Comparison of ENCODE assay signal across 16 cellular contexts in genomic region chr1:51843948-51844347, GRCh38. TPM values are rescaled to one million over a fixed set of nuclear protein-coding genes. Genes with fewer than 3 reads are reported as not detected.
DNase-seq lines count a peak whose midpoint lies in the region; ATAC-seq, FAIRE-seq and TF ChIP-seq lines count a peak whose summit lies in the region.
"Had no signal": no experiment of that assay in that cellular context is flagged by ENCODE, and none has a peak within 500 bp of the region (broad histone marks: within the 10 kb centered on the region; RNA-seq: fewer than 3 reads in every experiment).

No MANE protein-coding gene starts in this region.

- CTCF ChIA-PET in GM12878 (lab: Yijun Ruan, JAX) (no interaction called here), HEK293T (lab: Yijun Ruan, JAX) (no interaction called here)

- no peak overlapping the region for H3K4me3 Mint-ChIP-seq in activated T-cell treated with anti-CD3 and anti-CD28 coated beads, Interleukin-2, amount 50 U/mL, for 24 hours
- H3K4me3 Mint-ChIP-seq: stimulated activated naive B cell treated with anti-CD40 and anti-IgM and Interleukin-4, amounts not matched to agents 10 μg/mL and 1 μg/mL and 100 μg/mL, for 72 hours had no signal

- peaks cover 39% of the 10 kb centered on the region for H3K4me1 Mint-ChIP-seq in activated T-cell treated with anti-CD3 and anti-CD28 coated beads, Interleukin-2, amount 50 U/mL, for 24 hours (ENCODE audit: low read depth)

- POLR2A ChIA-PET in GM12878 (lab: Charles Lee): interaction anchor here (0.6 kb wide), 1 partner anchor 193 kb away, joined by 5 read pairs; no protein-coding TSS in a partner anchor
- POLR2A ChIA-PET in HEK293T (lab: Yijun Ruan, JAX): no interaction called here

- H3K9me3 ChIP-seq in GM12878 (replicated peaks; ENCODE audit: control insufficient read depth, insufficient read depth, low read length): no peaks in the 10 kb centered on the region; the same call in 2 of the 3 replicates
- H3K9me3 ChIP-seq: neutrophil, uterus had no signal

- H3K27ac ChIP-seq in GM12878 (ENCODE audit: control insufficient read depth, insufficient read depth): no peak overlapping the region
- H3K27ac ChIP-seq: uterus had no signal

- H3K27me3 Mint-ChIP-seq in activated T-cell treated with anti-CD3 and anti-CD28 coated beads, Interleukin-2, amount 50 U/mL, for 24 hours: no peaks in the 10 kb centered on the region
- H3K27me3 Mint-ChIP-seq: stimulated activated naive B cell treated with anti-CD40 and anti-IgM and Interleukin-4, amounts not matched to agents 10 μg/mL and 1 μg/mL and 100 μg/mL, for 72 hours had no signal

- peaks cover 2% of the 10 kb centered on the region for H3K79me2 ChIP-seq in GM12878 (ENCODE audit: control insufficient read depth, insufficient read depth, low read length)

- no peak overlapping the region for H3K9ac ChIP-seq in GM12878 (ENCODE audit: control insufficient read depth, insufficient read depth, low read length)

- TF ChIP-seq POLR2A in H54 (IDR thresholded peaks at IDR 0.05; ENCODE audit: low read depth, low read length) (no peak), GM12878 (IDR thresholded peaks at IDR 0.05; ENCODE audit: low read depth, low read length) (no peak)

- H3K4me3 ChIP-seq in GM12878: 0 out of 2 replicates have a peak overlapping the region, but pooled peaks have one; percentile 26
- H3K4me3 ChIP-seq: uterus had no signal

- peaks cover 0 to 9% of the 10 kb centered on the region in 2 experiments; a peak in 2 of 4 replicates for H3K36me3 ChIP-seq in GM12878 (ENCODE audit: control insufficient read depth in 2 of 2, insufficient read depth in 2 of 2, low read length in 1 of 2)
- H3K36me3 ChIP-seq: uterus had no signal

- H3K27me3 ChIP-seq in GM12878 (replicated peaks in 1 of 2; ENCODE audit: control insufficient read depth in 2 of 2, insufficient read depth in 2 of 2, low read length in 1 of 2): no peaks in the 10 kb centered on the region
- H3K27me3 ChIP-seq: neutrophil, uterus had no signal

- H4K20me1 ChIP-seq in GM12878 (ENCODE audit: control insufficient read depth, insufficient read depth): no peaks in the 10 kb centered on the region

- FAIRE-seq in H54 (lab: Jason Lieb, UNC) (peak; percentile 20), GM12878 (lab: Jason Lieb, UNC) (no peak)

- in situ Hi-C loops in GM12878 (cut with MboI): no loop called here

- no peak for DNase-seq in activated T-cell treated with anti-CD3 and anti-CD28 coated beads, Interleukin-2, amount 50 U/mL, for 24 hours
- no peak for DNase-seq in activated T-cell treated with anti-CD3 and anti-CD28 coated beads, Interleukin-2, amount 50 U/mL, for 1 hour
- DNase-seq in H54 (ENCODE audit: insufficient read length, low spot score): no peak
- DNase-seq in GM12878 (ENCODE audit: low read depth, low spot score): no peak
- peak; percentile 51 for DNase-seq in stimulated activated CD8-positive, alpha-beta memory T cell treated with anti-CD3 and anti-CD28 coated beads, Interleukin-4, amount 100 ng/mL, for 48 hours
- DNase-seq in epidermal melanocyte (ENCODE audit: insufficient read length, low spot score): no peak
- DNase-seq in HEK293T (ENCODE audit: extremely low spot score): no peak
- no peak for DNase-seq in OCI-M2 (lab: John Stamatoyannopoulos, UW; ENCODE audit: unreplicated experiment)
- DNase-seq: activated gamma-delta T cell treated with Interleukin-2 at 50 U/mL for 16 hours; COR-L47; NCI-H1105 treated with DMSO at 0.1 percent for 48 hours; NK-92 treated with Interleukin-12 subunit alpha and Interleukin-12 subunit beta, amount 100 ng/mL, for 24 hours; right cardiac atrium; stimulated activated naive B cell treated with anti-CD40 and anti-IgM and Interleukin-4, amounts not matched to agents 10 μg/mL and 1 μg/mL and 100 μg/mL, for 72 hours; uterus had no signal

- ATAC-seq in GM12878: peak; percentile 71
- ATAC-seq: right cardiac atrium; stimulated activated naive B cell treated with anti-CD40 and anti-IgM and Interleukin-4, amounts not matched to agents 10 μg/mL and 1 μg/mL and 100 μg/mL, for 72 hours had no signal

- H2AFZ ChIP-seq in GM12878 (ENCODE audit: control insufficient read depth, low read depth, low read length): no peak overlapping the region

- no peak for TF ChIP-seq EP300 in GM12878 (IDR thresholded peaks at IDR 0.05; ENCODE audit: borderline replicate concordance in 1 of 2, control insufficient read depth in 1 of 2, low read depth in 2 of 2, low read length in 2 of 2)

- peak overlapping the region; percentile 72 for H3K27ac Mint-ChIP-seq in activated T-cell treated with anti-CD3 and anti-CD28 coated beads, Interleukin-2, amount 50 U/mL, for 24 hours
- H3K27ac Mint-ChIP-seq: stimulated activated naive B cell treated with anti-CD40 and anti-IgM and Interleukin-4, amounts not matched to agents 10 μg/mL and 1 μg/mL and 100 μg/mL, for 72 hours had no signal

- peaks cover 33% of the 10 kb centered on the region for H3K36me3 Mint-ChIP-seq in activated T-cell treated with anti-CD3 and anti-CD28 coated beads, Interleukin-2, amount 50 U/mL, for 24 hours (ENCODE audit: low read depth)

- no peak overlapping the region for H3K4me2 ChIP-seq in GM12878 (ENCODE audit: control insufficient read depth, insufficient read depth)

- H3K9me3 Mint-ChIP-seq in activated T-cell treated with anti-CD3 and anti-CD28 coated beads, Interleukin-2, amount 50 U/mL, for 24 hours: no peaks in the 10 kb centered on the region
- H3K9me3 Mint-ChIP-seq: stimulated activated naive B cell treated with anti-CD40 and anti-IgM and Interleukin-4, amounts not matched to agents 10 μg/mL and 1 μg/mL and 100 μg/mL, for 72 hours had no signal

- BruUV-seq in GM12878 (replicated peaks; lab: Mats Ljungman, UMichigan): no TSS peak

- intact Hi-C loops in GM12878 (cut with micrococcal nuclease; ENCODE audit: unreplicated experiment): no loop called here

- WGBS in GM12878 (ENCODE audit: insufficient coverage, insufficient replicate concordance, low lambda C conversion rate, missing lambda C conversion rate): 62% methylated on average over 4 of the region's 4 CpGs

- no peak for TF ChIP-seq RAD21 in GM12878 (IDR thresholded peaks at IDR 0.05; ENCODE audit: insufficient read depth, low read depth, low read length)

- peaks cover 4% of the 10 kb centered on the region; the same call in 1 of the 2 replicates for H3K4me1 ChIP-seq in GM12878 (ENCODE audit: control insufficient read depth, insufficient read depth, low read length)

- TF ChIP-seq CTCF in GM12878 (IDR thresholded peaks at IDR 0.05 in 2 of 3, conservative IDR thresholded peaks at IDR 0.05 in 1 of 3; ENCODE audit: control insufficient read depth in 2 of 3, extremely low read depth in 1 of 3, insufficient read depth in 1 of 3, low read depth in 3 of 3, low read length in 3 of 3): no peak

- RAD21 ChIA-PET in GM12878 (lab: Charles Lee; ENCODE audit: unreplicated experiment): interaction anchor here (0.6 kb wide), 1 partner anchor 219 kb away, joined by 3 read pairs; no protein-coding TSS in a partner anchor

- SMC1A ChIA-PET in GM12878 (lab: Charles Lee; ENCODE audit: uncharacterized antibody, unreplicated experiment): interaction anchor here (0.6 to 1.5 kb wide), 5 partner anchors 19 to 33 kb away, joined by 3 to 4 read pairs (median 3); no protein-coding TSS in a partner anchor

TF ChIP-seq in GM12878, 131 proteins besides CTCF, POLR2A, EP300 and RAD21:
- TF ChIP-seq MXI1 (IDR thresholded peaks at IDR 0.05; ENCODE audit: low read depth, low read length): no peak
- peak; percentile 48; the same call in 1 of the 2 replicates for TF ChIP-seq RUNX3 (IDR thresholded peaks at IDR 0.05; ENCODE audit: low read length)
TF ChIP-seq in GM12878: peak in this region for 1.

TF ChIP-seq in HEK293T, 16 proteins besides CTCF, POLR2A, EP300 and RAD21 (continues in another document):
- no peak for TF ChIP-seq ARNT (IDR thresholded peaks at IDR 0.05)
- no peak for TF ChIP-seq SUZ12 (IDR thresholded peaks at IDR 0.05)
- no peak for TF ChIP-seq BHLHE40 (IDR thresholded peaks at IDR 0.05; ENCODE audit: borderline replicate concordance)
- TF ChIP-seq CTBP1 (IDR thresholded peaks at IDR 0.05; ENCODE audit: borderline replicate concordance): no peak
- no peak for TF ChIP-seq ELF4 (IDR thresholded peaks at IDR 0.05)
- no peak for TF ChIP-seq NFRKB (IDR thresholded peaks at IDR 0.05)
- no peak for TF ChIP-seq LEF1 (IDR thresholded peaks at IDR 0.05; ENCODE audit: borderline replicate concordance)
- TF ChIP-seq FOXA1 (IDR thresholded peaks at IDR 0.05): no peak
- no peak for TF ChIP-seq L3MBTL2 (conservative IDR thresholded peaks at IDR 0.05)
- TF ChIP-seq, protein P1, sequence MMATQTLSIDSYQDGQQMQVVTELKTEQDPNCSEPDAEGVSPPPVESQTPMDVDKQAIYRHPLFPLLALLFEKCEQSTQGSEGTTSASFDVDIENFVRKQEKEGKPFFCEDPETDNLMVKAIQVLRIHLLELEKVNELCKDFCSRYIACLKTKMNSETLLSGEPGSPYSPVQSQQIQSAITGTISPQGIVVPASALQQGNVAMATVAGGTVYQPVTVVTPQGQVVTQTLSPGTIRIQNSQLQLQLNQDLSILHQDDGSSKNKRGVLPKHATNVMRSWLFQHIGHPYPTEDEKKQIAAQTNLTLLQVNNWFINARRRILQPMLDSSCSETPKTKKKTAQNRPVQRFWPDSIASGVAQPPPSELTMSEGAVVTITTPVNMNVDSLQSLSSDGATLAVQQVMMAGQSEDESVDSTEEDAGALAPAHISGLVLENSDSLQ (IDR thresholded peaks at IDR 0.05): no peak
- TF ChIP-seq HDGF (IDR thresholded peaks at IDR 0.05; ENCODE audit: borderline replicate concordance): no peak
- no peak for TF ChIP-seq SP1 (IDR thresholded peaks at IDR 0.05)
- no peak for TF ChIP-seq FOXK2 (IDR thresholded peaks at IDR 0.05)
- TF ChIP-seq FOXM1 (IDR thresholded peaks at IDR 0.05; ENCODE audit: borderline replicate concordance): no peak
- TF ChIP-seq TARDBP (IDR thresholded peaks at IDR 0.05): no peak

RNA-seq across cellular contexts. Expression of gene NRDC, which starts 34.6 kb away (rescaled TPM):
- total RNA-seq in GM12878 (2013; cell fraction: nucleolus; rRNA removed): 98.0 and 101 TPM in 2 replicates
- total RNA-seq in GM12878 (2014; rRNA removed) (50.9 and 55.6 TPM in 2 replicates), GM12878 (2014; rRNA removed; fragmentation: Illumina TruSeq; extraction: Trizol) (65.5 and 67.8 TPM in 2 replicates), GM12878 (2021) (101 and 106 TPM in 2 replicates)
- 52.9 TPM for polyA plus RNA-seq in GM12878 (2011; ENCODE audit: low read depth)
- polyA plus RNA-seq in GM12878 (2011; rRNA removed) (134 and 171 TPM in 2 replicates), GM12878 (2014; fragmentation: Illumina TruSeq; extraction: Trizol) (116 and 148 TPM in 2 replicates), GM12878 (2014; fragmentation: Nextera tagmentation; extraction: Ambion mirVana) (10 to 100 TPM; 50.1 to 59.3 TPM), GM12878 (2014; rRNA removed) (75.6 and 80.3 TPM in 2 replicates), GM12878 (2016; fragmentation: Nextera tagmentation; extraction: Ambion mirVana) (100 to 1,000 TPM; 121 to 123 TPM)
- polyA plus RNA-seq in GM12878 (2011; cell fraction: cytosol; rRNA removed): 58.0 and 63.1 TPM in 2 replicates
- 155 and 174 TPM in 2 replicates for polyA plus RNA-seq in GM12878 (2011; cell fraction: nucleus; rRNA removed)
- polyA plus RNA-seq in GM12878 (2012): 88.2 and 112 TPM in 2 replicates
- 96.6 and 133 TPM in 2 replicates for polyA minus RNA-seq in GM12878 (2011; rRNA and poly(A)+ RNA removed)
- 32.9 and 45.6 TPM in 2 replicates for polyA minus RNA-seq in GM12878 (2011; cell fraction: cytosol; rRNA and poly(A)+ RNA removed)
- polyA minus RNA-seq in GM12878 (2011; cell fraction: nucleus; rRNA and poly(A)+ RNA removed): 46.8 and 81.8 TPM in 2 replicates
